In the genomic region with DNA sequence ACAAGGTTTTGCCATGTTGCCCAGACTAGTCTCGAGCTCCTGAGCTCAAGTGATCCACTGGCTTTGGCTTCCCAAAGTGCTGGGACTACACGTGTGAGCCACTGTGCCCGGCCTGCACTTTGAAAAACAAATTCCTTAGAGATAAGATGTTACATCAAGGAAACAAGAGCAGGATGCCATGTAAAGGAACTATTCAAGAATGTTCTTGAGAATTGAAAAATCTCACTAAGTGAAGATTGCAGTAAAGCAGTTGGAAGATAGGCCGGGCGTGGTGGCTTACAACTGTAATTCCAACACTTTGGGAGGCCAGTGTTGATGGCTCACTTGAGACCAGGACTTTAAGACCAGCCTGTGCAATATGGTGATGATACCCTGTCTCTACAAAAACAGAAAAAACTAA, we compare ENCODE assay signal across 22 cellular contexts.
DNase-seq lines count a peak whose midpoint lies in the region; ATAC-seq, FAIRE-seq and TF ChIP-seq lines count a peak whose summit lies in the region.
"Had no signal": no experiment of that assay in that cellular context is flagged by ENCODE, and none has a peak within 500 bp of the region (broad histone marks: within the 10 kb centered on the region; RNA-seq: fewer than 3 reads in every experiment).

No MANE protein-coding gene starts in this region.

- no peak for DNase-seq in activated naive CD8-positive, alpha-beta T cell treated with anti-CD3 and anti-CD28 coated beads for 36 hours
- DNase-seq in activated B cell treated with CpG ODN at 0.5 μM for 24 hours (no peak), memory B cell (ENCODE audit: low spot score in 2 of 2) (no peak), urothelium cell line (ENCODE audit: low spot score) (no peak), D721Med (ENCODE audit: insufficient read length, low spot score) (no peak), neural progenitor cell (ENCODE audit: low spot score) (no peak)
- DNase-seq: C1 segment of cervical spinal cord, COR-L47, GM23248, IMR-90, Karpas-422, NCI-H1417 treated with DMSO at 0.1 percent for 48 hours, NCI-H187 treated with DMSO at 0.1 percent for 48 hours, NCI-H2227 treated with DMSO at 0.1 percent for 48 hours, NCI-H510A treated with DMSO at 0.1 percent for 48 hours, NCI-H82, SIG-M5 had no signal

- H3K9ac ChIP-seq in neural progenitor cell = no peak overlapping the region
- H3K9ac ChIP-seq: GM23248 had no signal

- no peaks in the 10 kb centered on the region for H3K36me3 Mint-ChIP-seq in activated naive CD8-positive, alpha-beta T cell
- peaks cover 2% of the 10 kb centered on the region for H3K36me3 Mint-ChIP-seq in activated naive CD8-positive, alpha-beta T cell treated with anti-CD3 and anti-CD28 coated beads for 36 hours
- H3K36me3 Mint-ChIP-seq in activated B cell treated with CpG ODN at 0.5 μM for 24 hours (ENCODE audit: low read depth) = peaks cover 6% of the 10 kb centered on the region
- no peaks in the 10 kb centered on the region for H3K36me3 Mint-ChIP-seq in memory B cell
- H3K36me3 Mint-ChIP-seq in neural progenitor cell = no peaks in the 10 kb centered on the region

- TF ChIP-seq CTCF in activated B cell treated with CpG ODN at 0.5 μM for 24 hours (IDR thresholded peaks at IDR 0.05) (no peak), D721Med (IDR thresholded peaks at IDR 0.05; ENCODE audit: insufficient read depth, missing control alignments) (no peak), neural progenitor cell (IDR thresholded peaks at IDR 0.05) (no peak)

- peak; percentile 5 for FAIRE-seq in urothelium cell line (lab: Jason Lieb, UNC)
- FAIRE-seq in D721Med (lab: Jason Lieb, UNC) = no peak
- FAIRE-seq: G401.6 had no signal

- no peak overlapping the region for H3K4me3 Mint-ChIP-seq in activated naive CD8-positive, alpha-beta T cell
- H3K4me3 Mint-ChIP-seq in activated naive CD8-positive, alpha-beta T cell treated with anti-CD3 and anti-CD28 coated beads for 36 hours = no peak overlapping the region
- H3K4me3 Mint-ChIP-seq in activated B cell treated with CpG ODN at 0.5 μM for 24 hours (no peak overlapping the region), memory B cell (no peak overlapping the region), neural progenitor cell (no peak overlapping the region)

- H3K4me2 ChIP-seq in neural progenitor cell = no peak overlapping the region

- POLR2A ChIA-PET in activated B cell treated with CpG ODN at 0.5 μM for 24 hours (lab: Charles Lee) = no interaction called here

- H3K36me3 ChIP-seq in neural progenitor cell = no peaks in the 10 kb centered on the region
- H3K36me3 ChIP-seq: HAP-1 had no signal

- peak overlapping the region; percentile 28 for H3K27ac Mint-ChIP-seq in activated naive CD8-positive, alpha-beta T cell
- no peak overlapping the region for H3K27ac Mint-ChIP-seq in activated naive CD8-positive, alpha-beta T cell treated with anti-CD3 and anti-CD28 coated beads for 36 hours
- peak overlapping the region; percentile 36 for H3K27ac Mint-ChIP-seq in activated B cell treated with CpG ODN at 0.5 μM for 24 hours
- H3K27ac Mint-ChIP-seq in memory B cell = peak overlapping the region; percentile 14
- no peak overlapping the region for H3K27ac Mint-ChIP-seq in neural progenitor cell

- no peaks in the 10 kb centered on the region for H3K4me1 ChIP-seq in neural progenitor cell

- H3K27ac ChIP-seq in neural progenitor cell = no peak overlapping the region
- H3K27ac ChIP-seq: GM23248, HL-60 had no signal

- intact Hi-C loops in activated B cell treated with CpG ODN at 0.5 μM for 24 hours (cut with micrococcal nuclease) = loop anchor here (10.0 kb wide), 1 partner anchor 47 kb away; no protein-coding TSS in a partner anchor

- CTCF ChIA-PET in activated B cell treated with CpG ODN at 0.5 μM for 24 hours (lab: Charles Lee) = no interaction called here

- H3K4me1 Mint-ChIP-seq in activated naive CD8-positive, alpha-beta T cell (ENCODE audit: low read depth) = peaks cover 59% of the 10 kb centered on the region
- H3K4me1 Mint-ChIP-seq in activated naive CD8-positive, alpha-beta T cell treated with anti-CD3 and anti-CD28 coated beads for 36 hours = peaks cover 51% of the 10 kb centered on the region
- peaks cover 26% of the 10 kb centered on the region for H3K4me1 Mint-ChIP-seq in activated B cell treated with CpG ODN at 0.5 μM for 24 hours
- peaks cover 15% of the 10 kb centered on the region for H3K4me1 Mint-ChIP-seq in memory B cell
- H3K4me1 Mint-ChIP-seq in neural progenitor cell = no peaks in the 10 kb centered on the region

- H3K4me3 ChIP-seq in neural progenitor cell = no peak overlapping the region
- H3K4me3 ChIP-seq: GM23248, HAP-1 had no signal

- H3K27me3 Mint-ChIP-seq in activated naive CD8-positive, alpha-beta T cell = no peaks in the 10 kb centered on the region
- H3K27me3 Mint-ChIP-seq in activated naive CD8-positive, alpha-beta T cell treated with anti-CD3 and anti-CD28 coated beads for 36 hours = no peaks in the 10 kb centered on the region
- H3K27me3 Mint-ChIP-seq in activated B cell treated with CpG ODN at 0.5 μM for 24 hours (no peaks in the 10 kb centered on the region), memory B cell (no peaks in the 10 kb centered on the region), neural progenitor cell (ENCODE audit: insufficient read depth, low read depth) (no peaks in the 10 kb centered on the region)

- no peaks in the 10 kb centered on the region for H3K9me3 Mint-ChIP-seq in activated naive CD8-positive, alpha-beta T cell (ENCODE audit: low read depth)
- no peaks in the 10 kb centered on the region for H3K9me3 Mint-ChIP-seq in activated naive CD8-positive, alpha-beta T cell treated with anti-CD3 and anti-CD28 coated beads for 36 hours
- H3K9me3 Mint-ChIP-seq in activated B cell treated with CpG ODN at 0.5 μM for 24 hours (no peaks in the 10 kb centered on the region), memory B cell (no peaks in the 10 kb centered on the region), neural progenitor cell (no peaks in the 10 kb centered on the region)

- H3K9me3 ChIP-seq in neural progenitor cell (ENCODE audit: low read depth) = no peaks in the 10 kb centered on the region
- H3K9me3 ChIP-seq: HAP-1 had no signal

- H4K20me1 ChIP-seq in neural progenitor cell (ENCODE audit: low read depth) = no peaks in the 10 kb centered on the region

- no peaks in the 10 kb centered on the region for H3F3A ChIP-seq in neural progenitor cell (ENCODE audit: low read depth)

- H3K79me2 ChIP-seq in neural progenitor cell (ENCODE audit: low read depth) = no peaks in the 10 kb centered on the region

- ATAC-seq in activated B cell treated with CpG ODN at 0.5 μM for 24 hours (ENCODE audit: low read depth) = no peak
- no peak for ATAC-seq in memory B cell (ENCODE audit: low read depth)
- ATAC-seq in GM18873 (IDR thresholded peaks at IDR 0.05; ENCODE audit: low FRiP score, unreplicated experiment) = no peak

- H2AFZ ChIP-seq in neural progenitor cell (replicated peaks) = no peak overlapping the region
- H2AFZ ChIP-seq: GM23248 had no signal

- H3K27me3 ChIP-seq in neural progenitor cell = no peaks in the 10 kb centered on the region

Comparison
In these comparisons a context has a peak if more than half of its experiments do, and no peak if none do; other contexts are left out.
1. H3K27ac Mint-ChIP-seq: peak in activated naive CD8-positive, alpha-beta T cell (single experiment), activated B cell treated with CpG ODN at 0.5 μM for 24 hours (single experiment) and memory B cell (single experiment); none in activated naive CD8-positive, alpha-beta T cell treated with anti-CD3 and anti-CD28 coated beads for 36 hours (single experiment) and neural progenitor cell (single experiment).